Comparison of ENCODE assay signal across 2 cellular contexts in the genomic region with DNA sequence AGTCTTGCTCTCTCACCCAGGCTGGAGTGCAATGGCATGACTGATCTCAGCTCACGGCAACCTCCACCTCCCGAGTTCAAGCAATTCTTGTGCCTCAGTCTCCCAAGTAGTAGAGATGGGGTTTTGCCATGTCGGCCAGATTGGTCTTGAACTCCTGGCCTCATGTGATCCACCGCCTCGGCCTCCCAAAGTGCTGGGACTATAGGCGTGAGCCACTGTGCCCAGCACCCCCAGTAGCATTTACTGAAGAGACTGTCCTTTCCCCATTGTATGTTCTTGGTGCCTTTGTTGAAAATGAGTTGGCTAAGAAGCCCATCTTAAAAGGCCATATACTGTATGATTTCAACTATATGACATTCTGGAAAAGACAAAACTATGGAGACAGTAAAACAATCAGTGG. TPM values are rescaled to one million over a fixed set of nuclear protein-coding genes. Genes with fewer than 3 reads are reported as not detected.
"Had no signal": no experiment of that assay in that cellular context is flagged by ENCODE, and none has a peak within 500 bp of the region (broad histone marks: within the 10 kb centered on the region; RNA-seq: fewer than 3 reads in every experiment).

No MANE protein-coding gene starts in this region.

RNA-seq across cellular contexts. Expression of gene PGA3, which starts 23.1 kb away (rescaled TPM):
- total RNA-seq: G401, GM12878 had no signal

RNA-seq across cellular contexts. Expression of gene PGA4, which starts 41.9 kb away (rescaled TPM):
- total RNA-seq: G401, GM12878 had no signal
